Comparison of ENCODE assay signal across 5 cellular contexts in the genomic region with DNA sequence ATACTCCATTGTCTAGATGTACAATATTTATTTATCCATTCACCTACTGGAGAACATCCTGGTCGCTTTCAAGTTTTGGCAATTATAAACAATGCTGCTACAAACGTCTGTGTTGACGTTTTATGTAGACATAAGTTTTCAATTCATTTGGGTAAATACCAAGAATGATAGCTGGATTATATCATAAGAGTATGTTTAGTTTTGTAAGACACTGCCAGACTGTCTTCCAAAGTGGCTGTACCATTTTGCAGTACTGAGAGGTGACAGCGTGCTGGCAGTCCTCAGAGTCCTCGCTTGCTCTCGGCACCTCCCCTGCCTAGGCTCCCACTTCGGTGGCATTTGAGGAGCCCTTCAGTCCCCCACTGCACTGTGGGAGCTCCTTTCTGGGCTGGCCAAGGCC.
"Had no signal": no experiment of that assay in that cellular context is flagged by ENCODE, and none has a peak within 500 bp of the region (broad histone marks: within the 10 kb centered on the region; RNA-seq: fewer than 3 reads in every experiment).

No MANE protein-coding gene starts in this region.

- H3K4me2 ChIP-seq: GM23338 had no signal

- H3K4me3 ChIP-seq: GM23338 had no signal

- DNase-seq: H9, HCEC 1CT, KBM-7 had no signal

- H3K27ac ChIP-seq: HL-60 had no signal

- H2AFZ ChIP-seq: GM23338 had no signal
